ENCODE assay signal across 1 cellular context in the genomic region with DNA sequence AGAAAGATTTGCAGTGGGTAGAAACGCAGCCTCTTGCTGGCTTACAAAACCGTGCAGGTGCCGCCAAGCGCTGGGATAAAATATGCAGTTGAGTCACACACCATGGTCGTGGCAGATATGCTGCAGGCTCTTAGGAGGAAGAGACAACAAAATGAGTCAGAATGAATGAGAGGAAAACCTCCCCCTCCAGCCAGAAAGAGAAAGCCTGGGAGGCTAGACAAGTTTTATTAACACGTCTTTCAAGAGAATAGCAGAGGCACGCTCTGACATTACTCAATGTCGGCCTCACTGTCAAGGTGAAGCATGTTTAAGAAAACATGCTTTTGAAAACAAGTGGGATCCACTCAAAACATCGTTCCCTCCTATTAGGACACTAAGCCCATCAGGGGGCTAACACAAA.
TF ChIP-seq lines count a peak whose summit lies in the region.

No MANE protein-coding gene starts in this region.

TF ChIP-seq in IMR-90, 13 proteins besides CTCF, POLR2A, EP300 and RAD21:
- TF ChIP-seq RFX5 (IDR thresholded peaks at IDR 0.05; ENCODE audit: low read depth, low read length) (no peak), SMC3 (IDR thresholded peaks at IDR 0.05; ENCODE audit: low read depth, low read length) (no peak), BHLHE40 (IDR thresholded peaks at IDR 0.05; ENCODE audit: low read depth, low read length) (peak; percentile 61), RCOR1 (IDR thresholded peaks at IDR 0.05; ENCODE audit: insufficient replicate concordance, low read length) (no peak), ELK1 (IDR thresholded peaks at IDR 0.05; ENCODE audit: borderline replicate concordance, low read depth, low read length) (no peak), CEBPB (IDR thresholded peaks at IDR 0.05; ENCODE audit: low read depth, low read length) (no peak), MAZ (IDR thresholded peaks at IDR 0.05; ENCODE audit: borderline replicate concordance, low read depth, low read length) (no peak), NFE2L2 (IDR thresholded peaks at IDR 0.05; ENCODE audit: low read depth, low read length) (no peak), FOS (IDR thresholded peaks at IDR 0.05; ENCODE audit: low read depth, low read length) (peak; percentile 60), CHD1 (IDR thresholded peaks at IDR 0.05; ENCODE audit: low read depth, low read length) (no peak), MXI1 (IDR thresholded peaks at IDR 0.05; ENCODE audit: borderline replicate concordance, low read depth, low read length) (no peak), MAFK (IDR thresholded peaks at IDR 0.05; ENCODE audit: low read depth, low read length) (no peak)
- TF ChIP-seq, protein P1, sequence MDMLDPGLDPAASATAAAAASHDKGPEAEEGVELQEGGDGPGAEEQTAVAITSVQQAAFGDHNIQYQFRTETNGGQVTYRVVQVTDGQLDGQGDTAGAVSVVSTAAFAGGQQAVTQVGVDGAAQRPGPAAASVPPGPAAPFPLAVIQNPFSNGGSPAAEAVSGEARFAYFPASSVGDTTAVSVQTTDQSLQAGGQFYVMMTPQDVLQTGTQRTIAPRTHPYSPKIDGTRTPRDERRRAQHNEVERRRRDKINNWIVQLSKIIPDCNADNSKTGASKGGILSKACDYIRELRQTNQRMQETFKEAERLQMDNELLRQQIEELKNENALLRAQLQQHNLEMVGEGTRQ (IDR thresholded peaks at IDR 0.05; ENCODE audit: low read depth, low read length), result no peak
